27 cellular contexts compared by ENCODE assay signal in genomic region chr10:25084447-25084846, GRCh38.
DNase-seq lines count a peak whose midpoint lies in the region; ATAC-seq, FAIRE-seq and TF ChIP-seq lines count a peak whose summit lies in the region.
"Had no signal": no experiment of that assay in that cellular context is flagged by ENCODE, and none has a peak within 500 bp of the region (broad histone marks: within the 10 kb centered on the region; RNA-seq: fewer than 3 reads in every experiment).

No MANE protein-coding gene starts in this region.

- H3K4me2 ChIP-seq in HepG2 (ENCODE audit: low read depth, low read length) (no peak overlapping the region), K562 (ENCODE audit: insufficient read depth, low read length) (no peak overlapping the region), osteoblast (ENCODE audit: insufficient read depth, low read length) (no peak overlapping the region)
- H3K4me2 ChIP-seq: A549; BLaER1 treated with 17β-estradiol and CSF1 and Interleukin-3, amounts not matched to agents 10 nM and 100 nM had no signal

- TF ChIP-seq EP300 in HepG2 (IDR thresholded peaks at IDR 0.05; ENCODE audit: low read depth in 2 of 2, low read length in 2 of 2): no peak
- TF ChIP-seq EP300 in HepG2 (CRISPR knock-in tag; IDR thresholded peaks at IDR 0.05; ENCODE audit: borderline replicate concordance): no peak
- no peak for TF ChIP-seq EP300 in K562 (IDR thresholded peaks at IDR 0.05; ENCODE audit: low read length)

- no peak overlapping the region for H3K27ac Mint-ChIP-seq in WTC11
- H3K27ac Mint-ChIP-seq: B cell; CD4-positive, alpha-beta T cell; CD8-positive, alpha-beta T cell had no signal

- H3K27me3 Mint-ChIP-seq in WTC11 (ENCODE audit: low read depth): peaks cover 7% of the 10 kb centered on the region

- no peaks in the 10 kb centered on the region for H3K9me1 ChIP-seq in K562 (ENCODE audit: control insufficient read depth, insufficient read depth, low read length)

- H3K36me3 Mint-ChIP-seq in WTC11: no peaks in the 10 kb centered on the region
- H3K36me3 Mint-ChIP-seq: CD8-positive, alpha-beta T cell had no signal

- H3K4me3 ChIP-seq in HepG2 (replicated peaks in 1 of 3; ENCODE audit: insufficient read depth in 1 of 3, low read depth in 2 of 3, low read length in 3 of 3): no peak overlapping the region
- no peak overlapping the region for H3K4me3 ChIP-seq in right lobe of liver
- H3K4me3 ChIP-seq in K562: no peak overlapping the region
- no peak overlapping the region for H3K4me3 ChIP-seq in osteoblast (ENCODE audit: insufficient read depth, low read length)
- no peak overlapping the region for H3K4me3 ChIP-seq in thyroid gland (replicated peaks in 1 of 3)
- H3K4me3 ChIP-seq: A549; BLaER1 treated with 17β-estradiol and CSF1 and Interleukin-3, amounts not matched to agents 10 nM and 100 nM had no signal

- H3K27ac ChIP-seq in HepG2 (ENCODE audit: extremely low read length, insufficient read depth, low read length): no peak overlapping the region
- H3K27ac ChIP-seq in right lobe of liver: no peak overlapping the region
- H3K27ac ChIP-seq in K562 (ENCODE audit: extremely low read depth, low read depth, low read length): no peak overlapping the region
- H3K27ac ChIP-seq in osteoblast (ENCODE audit: low read depth, low read length): no peak overlapping the region
- peak overlapping the region in 2 of 3 donors; percentile 13 to 90 for H3K27ac ChIP-seq in thyroid gland
- H3K27ac ChIP-seq: 22Rv1; BLaER1 treated with 17β-estradiol and CSF1 and Interleukin-3, amounts not matched to agents 10 nM and 100 nM; C4-2B had no signal

- BruUV-seq in HepG2 (replicated peaks; lab: Mats Ljungman, UMichigan) (no TSS peak), K562 (replicated peaks; lab: Mats Ljungman, UMichigan) (no TSS peak)

- H3K9me3 ChIP-seq in HepG2 (ENCODE audit: low read length): no peaks in the 10 kb centered on the region
- H3K9me3 ChIP-seq in right lobe of liver: no peaks in the 10 kb centered on the region
- no peaks in the 10 kb centered on the region for H3K9me3 ChIP-seq in K562 (replicated peaks; ENCODE audit: control insufficient read depth, insufficient read depth, low read depth, low read length)
- no peaks in the 10 kb centered on the region for H3K9me3 ChIP-seq in osteoblast (ENCODE audit: low read depth, low read length)
- no peaks in the 10 kb centered on the region for H3K9me3 ChIP-seq in thyroid gland
- H3K9me3 ChIP-seq: A549; BLaER1 treated with 17β-estradiol and CSF1 and Interleukin-3, amounts not matched to agents 10 nM and 100 nM; Caco-2 had no signal

- H3K9me3 Mint-ChIP-seq in WTC11: 0 out of 2 replicates have a peak, but pooled peaks cover 4% of the 10 kb centered on the region
- H3K9me3 Mint-ChIP-seq: CD4-positive, alpha-beta T cell; CD8-positive, alpha-beta T cell had no signal

- ATAC-seq in HepG2 (no peak), right lobe of liver (no peak), K562 (no peak), WTC11 (no peak)
- ATAC-seq: A549; CD8-positive, alpha-beta T cell had no signal

- in situ Hi-C loops in HepG2 (cut with HindIII; ENCODE audit: extremely low pct_ligation_motif_present, low pct_unique_long_range_greater_than_20kb): loop anchor here (10.0 kb wide), 1 partner anchor 450 kb away; no protein-coding TSS in a partner anchor
- in situ Hi-C loops in K562 (cut with MboI): loop anchor here (5.0 kb wide), 1 partner anchor 442 kb away; no protein-coding TSS in a partner anchor

- peaks cover 43% of the 10 kb centered on the region for H3K4me1 ChIP-seq in HepG2 (ENCODE audit: insufficient read depth, low read length)
- H3K4me1 ChIP-seq in right lobe of liver: peaks cover 0 to 25% (median 0%) of the 10 kb centered on the region in 4 donors
- peaks cover 0 to 7% of the 10 kb centered on the region in 2 experiments; a peak in 2 of 5 replicates for H3K4me1 ChIP-seq in K562 (replicated peaks in 1 of 2; ENCODE audit: control insufficient read depth in 2 of 2, insufficient read depth in 2 of 2, low read length in 2 of 2)
- H3K4me1 ChIP-seq in osteoblast (ENCODE audit: insufficient read depth, low read length): peaks cover 18% of the 10 kb centered on the region
- peaks cover 33 to 40% of the 10 kb centered on the region in 2 donors for H3K4me1 ChIP-seq in thyroid gland
- H3K4me1 ChIP-seq: BLaER1 treated with 17β-estradiol and CSF1 and Interleukin-3, amounts not matched to agents 10 nM and 100 nM had no signal

- H3K79me2 ChIP-seq in HepG2 (ENCODE audit: insufficient read depth, low read length) (no peaks in the 10 kb centered on the region), K562 (ENCODE audit: control insufficient read depth, insufficient read depth, low read length) (no peaks in the 10 kb centered on the region), osteoblast (ENCODE audit: insufficient read depth, low read length) (no peaks in the 10 kb centered on the region)

- H3K4me3 Mint-ChIP-seq in WTC11: no peak overlapping the region
- H3K4me3 Mint-ChIP-seq: B cell; CD4-positive, alpha-beta T cell; CD8-positive, alpha-beta T cell had no signal

- TF ChIP-seq POLR2A in HepG2 (IDR thresholded peaks at IDR 0.05; ENCODE audit: insufficient read depth in 1 of 2, low read depth in 2 of 2, low read length in 2 of 2) (no peak), right lobe of liver (IDR thresholded peaks at IDR 0.05) (no peak), K562 (conservative IDR thresholded peaks at IDR 0.05) (no peak), thyroid gland (IDR thresholded peaks at IDR 0.05) (no peak)

- H3K9ac ChIP-seq in HepG2 (ENCODE audit: insufficient read depth, low read depth, low read length) (no peak overlapping the region), K562 (ENCODE audit: insufficient read depth in 1 of 2, low read depth in 2 of 2, low read length in 2 of 2) (no peak overlapping the region)
- H3K9ac ChIP-seq: BLaER1 treated with 17β-estradiol and CSF1 and Interleukin-3, amounts not matched to agents 10 nM and 100 nM had no signal

- FAIRE-seq in HepG2 (lab: Jason Lieb, UNC): no peak
- FAIRE-seq in K562 (lab: Jason Lieb, UNC): no peak
- FAIRE-seq: A549, D721Med, G401.6, GM12892, GM18507 had no signal

- POLR2A ChIA-PET in HepG2 (lab: Yijun Ruan, JAX) (no interaction called here), K562 (lab: Yijun Ruan, JAX) (no interaction called here), WTC11 (lab: Charles Lee) (no interaction called here)

- H2AFZ ChIP-seq in HepG2 (ENCODE audit: low read length): no peak overlapping the region
- no peak overlapping the region for H2AFZ ChIP-seq in K562 (ENCODE audit: low read depth, low read length)
- no peak overlapping the region for H2AFZ ChIP-seq in osteoblast (ENCODE audit: low read length)

- no peak for DNase-seq in HepG2 (ENCODE audit: low spot score)
- no peak for DNase-seq in right lobe of liver
- DNase-seq in K562 (ENCODE audit: extremely low read depth in 1 of 4, low spot score in 3 of 4): no peak
- DNase-seq in osteoblast (ENCODE audit: insufficient read length, low spot score, missing footprints): peak; percentile 42
- no peak for DNase-seq in thyroid gland
- no peak for DNase-seq in DMS 273 (lab: John Stamatoyannopoulos, UW; ENCODE audit: unreplicated experiment)
- DNase-seq in DMS53 treated with DMSO at 0.1 percent for 48 hours (lab: John Stamatoyannopoulos, UW; ENCODE audit: unreplicated experiment): no peak
- no peak for DNase-seq in WTC11 (ENCODE audit: low spot score)
- DNase-seq: AML-193; Caco-2; Calu3; CD4-positive, alpha-beta T cell; CD8-positive, alpha-beta T cell; DMS 273 treated with DMSO at 0.1 percent for 48 hours; DMS153; DMS53; DMS79 treated with DMSO at 0.1 percent for 48 hours; GF-D8 had no signal

- intact Hi-C loops in HepG2 (cut with micrococcal nuclease; ENCODE audit: unreplicated experiment): loop anchor here (5.0 to 10.0 kb wide), 4 partner anchors 37 to 270 kb away; no protein-coding TSS in a partner anchor
- intact Hi-C loops in right lobe of liver (cut with DNase I): no loop called here
- intact Hi-C loops in K562 (cut with micrococcal nuclease): loop anchor here (5.0 kb wide), 4 partner anchors 97 to 467 kb away; partner anchors contain the start of gene PRTFDC1
- intact Hi-C loops in thyroid gland (cut with DNase I): no loop called here

- H4K20me1 ChIP-seq in HepG2 (ENCODE audit: insufficient read depth, low read length) (no peaks in the 10 kb centered on the region), K562 (replicated peaks; ENCODE audit: control insufficient read depth, insufficient read depth, low read length) (no peaks in the 10 kb centered on the region), osteoblast (ENCODE audit: insufficient read depth, low read length) (no peaks in the 10 kb centered on the region)
- H4K20me1 ChIP-seq: BLaER1 treated with 17β-estradiol and CSF1 and Interleukin-3, amounts not matched to agents 10 nM and 100 nM had no signal

- H3K36me3 ChIP-seq in HepG2 (replicated peaks in 1 of 2; ENCODE audit: control insufficient read depth in 1 of 2, insufficient read depth in 2 of 2, low read length in 2 of 2): no peaks in the 10 kb centered on the region
- no peaks in the 10 kb centered on the region for H3K36me3 ChIP-seq in right lobe of liver
- no peaks in the 10 kb centered on the region for H3K36me3 ChIP-seq in K562 (ENCODE audit: control insufficient read depth, insufficient read depth, low read length)
- H3K36me3 ChIP-seq in osteoblast (ENCODE audit: insufficient read depth, low read length): no peaks in the 10 kb centered on the region
- no peaks in the 10 kb centered on the region for H3K36me3 ChIP-seq in thyroid gland
- H3K36me3 ChIP-seq: BLaER1 treated with 17β-estradiol and CSF1 and Interleukin-3, amounts not matched to agents 10 nM and 100 nM had no signal

- TF ChIP-seq CTCF in HepG2 (CRISPR knock-in tag; IDR thresholded peaks at IDR 0.05): no peak
- no peak for TF ChIP-seq CTCF in right lobe of liver (IDR thresholded peaks at IDR 0.05)
- TF ChIP-seq CTCF in K562 (IDR thresholded peaks at IDR 0.05 in 2 of 3, conservative IDR thresholded peaks at IDR 0.05 in 1 of 3; ENCODE audit: insufficient read depth in 2 of 3, low read depth in 1 of 3, low read length in 3 of 3): no peak
- no peak for TF ChIP-seq CTCF in osteoblast (IDR thresholded peaks at IDR 0.05; ENCODE audit: extremely low read depth, low read depth, low read length)
- TF ChIP-seq CTCF in thyroid gland (IDR thresholded peaks at IDR 0.05): no peak
- TF ChIP-seq CTCF in WTC11 (IDR thresholded peaks at IDR 0.05): no peak

- H3K27me3 ChIP-seq in HepG2 (ENCODE audit: control insufficient read depth in 1 of 2, insufficient read depth in 2 of 2, low read length in 2 of 2): no peaks in the 10 kb centered on the region
- H3K27me3 ChIP-seq in right lobe of liver: no peaks in the 10 kb centered on the region
- H3K27me3 ChIP-seq in K562 (ENCODE audit: control insufficient read depth in 2 of 2, insufficient read depth in 2 of 2, low read length in 2 of 2): no peaks in the 10 kb centered on the region
- no peaks in the 10 kb centered on the region for H3K27me3 ChIP-seq in osteoblast (ENCODE audit: insufficient read depth, low read length)
- H3K27me3 ChIP-seq in thyroid gland: no peaks in the 10 kb centered on the region
- H3K27me3 ChIP-seq: BLaER1 treated with 17β-estradiol and CSF1 and Interleukin-3, amounts not matched to agents 10 nM and 100 nM had no signal

- no peak for TF ChIP-seq RAD21 in HepG2 (CRISPR knock-in tag; IDR thresholded peaks at IDR 0.05)
- no peak for TF ChIP-seq RAD21 in K562 (CRISPR knock-in tag; conservative IDR thresholded peaks at IDR 0.05 in 1 of 2, IDR thresholded peaks at IDR 0.05 in 1 of 2)

- WGBS in HepG2 (ENCODE audit: low lambda C conversion rate): 87% methylated on average over 3 of the region's 3 CpGs
- 100% methylated on average over 1 of the region's 3 CpGs for WGBS in right lobe of liver (ENCODE audit: insufficient coverage, low coverage, low lambda C conversion rate, missing lambda C conversion rate)
- 59% methylated on average over 3 of the region's 3 CpGs for WGBS in K562 (ENCODE audit: insufficient coverage, low coverage, missing lambda C conversion rate)
- WGBS in thyroid gland, 2 donors: 96 to 98% methylated on average over 3 of the region's 3 CpGs

- CTCF ChIA-PET in HepG2 (lab: Yijun Ruan, JAX; ENCODE audit: low intra/inter-chr PET ratio, low total read pairs) (no interaction called here), K562 (lab: Yijun Ruan, JAX; ENCODE audit: low intra/inter-chr PET ratio) (no interaction called here), WTC11 (lab: Charles Lee) (no interaction called here)

- peaks cover 12% of the 10 kb centered on the region for H3K4me1 Mint-ChIP-seq in WTC11
- H3K4me1 Mint-ChIP-seq: B cell had no signal

Comparison
In these comparisons a context has a peak if more than half of its experiments do, and no peak if none do; other contexts are left out.
1. intact Hi-C loops: an anchor here in HepG2 (5.0 to 10.0 kb wide) and K562 (5.0 kb wide); none called in right lobe of liver and thyroid gland.
2. H3K27ac ChIP-seq: peak in thyroid gland (2 of 3); none in HepG2 (single experiment), right lobe of liver (0 of 3), K562 (single experiment) and osteoblast (single experiment).
3. Of the 241 proteins assayed by ChIP-seq in both HepG2 and K562: peak only in HepG2: none; only in K562: ZNF24; in both: none; in neither: 238; mixed calls (peak in some experiments, not most) for 2.